In genomic region chr6:20126789-20127653, GRCh38 we compare ENCODE assay signal across 8 cellular contexts.
DNase-seq lines count a peak whose midpoint lies in the region; ATAC-seq lines count a peak whose summit lies in the region.

No MANE protein-coding gene starts in this region.

- peaks cover 16% of the 10 kb centered on the region for H3K36me3 ChIP-seq in muscle layer of colon (ENCODE audit: insufficient read depth, low read length)

- H3K4me3 ChIP-seq in muscle layer of colon (ENCODE audit: low read depth in 1 of 2, low read length in 2 of 2) = peak overlapping the region in 1 of 2 donors; percentile 12

- H3K27me3 ChIP-seq in muscle layer of colon (ENCODE audit: control insufficient read depth in 1 of 2, insufficient read depth in 2 of 2, low read length in 2 of 2) = no peaks in the 10 kb centered on the region

- ATAC-seq in GM19463 (IDR thresholded peaks at IDR 0.05; ENCODE audit: unreplicated experiment) = peak; percentile 88

- peaks cover 36% of the 10 kb centered on the region for H3K4me1 ChIP-seq in muscle layer of colon (ENCODE audit: insufficient read depth, low read length)

- H3K9me3 ChIP-seq in muscle layer of colon (ENCODE audit: low read length) = no peaks in the 10 kb centered on the region

- peak; percentile 45 for DNase-seq in CD1c-positive myeloid dendritic cell (ENCODE audit: extremely low spot score)
- DNase-seq in HS-5 (ENCODE audit: low read depth) = peak; percentile 18
- DNase-seq in NCI-H82 treated with DMSO at 0.1 percent for 48 hours (lab: John Stamatoyannopoulos, UW; ENCODE audit: unreplicated experiment) = peak; percentile 53
- DNase-seq in activated CD8-positive, alpha-beta memory T cell treated with anti-CD3 and anti-CD28 coated beads for 1 hour (ENCODE audit: extremely low read depth in 1 of 2, low read depth in 1 of 2) = peak; percentile 21 to 57
- DNase-seq in epidermal melanocyte (ENCODE audit: insufficient read length, low spot score) = peak; percentile 67
- DNase-seq in stimulated activated CD8-positive, alpha-beta memory T cell treated with anti-CD3 and anti-CD28 coated beads, Interleukin-7, amount 100 ng/mL, for 1 hour (ENCODE audit: low read depth in 2 of 2) = peak; percentile 22 to 48

- peak overlapping the region; percentile 50 for H3K27ac ChIP-seq in muscle layer of colon (ENCODE audit: low read depth, low read length)

- H3K9ac ChIP-seq in muscle layer of colon (ENCODE audit: low read length) = no peak overlapping the region
